ENCODE assay signal across 29 cellular contexts in genomic region chr6:105983763-105984162, GRCh38.
DNase-seq lines count a peak whose midpoint lies in the region; ATAC-seq, FAIRE-seq and TF ChIP-seq lines count a peak whose summit lies in the region.
"Had no signal": no experiment of that assay in that cellular context is flagged by ENCODE, and none has a peak within 500 bp of the region (broad histone marks: within the 10 kb centered on the region; RNA-seq: fewer than 3 reads in every experiment).

No MANE protein-coding gene starts in this region.

- H3K4me3 ChIP-seq in small intestine (ENCODE audit: low read depth in 1 of 2, low read length in 2 of 2) = no peak overlapping the region
- H3K4me3 ChIP-seq: GM23338, HAP-1 had no signal

- peak overlapping the region; percentile 85 for H3K4me3 Mint-ChIP-seq in T-helper 1 cell treated with Interleukin-12 subunit alpha and Interleukin-12 subunit beta and Interleukin-4 antibody, amounts not matched to agents 30 μg/mL and 1 μg/mL, for 36 hours
- no peak overlapping the region for H3K4me3 Mint-ChIP-seq in activated T-cell treated with anti-CD3 and anti-CD28 coated beads, Interleukin-2, amount 50 U/mL, for 24 hours
- H3K4me3 Mint-ChIP-seq in T-helper 17 cell (peak overlapping the region; percentile 26), HFFc6 (no peak overlapping the region)
- H3K4me3 Mint-ChIP-seq: CD8-positive, alpha-beta T cell; GM23338 had no signal

- no peaks in the 10 kb centered on the region for H3K4me1 ChIP-seq in small intestine (ENCODE audit: control insufficient read depth in 2 of 2, insufficient read depth in 1 of 2, low read depth in 1 of 2, low read length in 1 of 2)
- H3K4me1 ChIP-seq: HAP-1 had no signal

- peak overlapping the region; percentile 92 for H3K27ac Mint-ChIP-seq in T-helper 1 cell treated with Interleukin-12 subunit alpha and Interleukin-12 subunit beta and Interleukin-4 antibody, amounts not matched to agents 30 μg/mL and 1 μg/mL, for 36 hours
- peak overlapping the region; percentile 96 for H3K27ac Mint-ChIP-seq in activated T-cell treated with anti-CD3 and anti-CD28 coated beads, Interleukin-2, amount 50 U/mL, for 24 hours
- H3K27ac Mint-ChIP-seq in T-helper 17 cell (no peak overlapping the region), HFFc6 (no peak overlapping the region)
- H3K27ac Mint-ChIP-seq: CD8-positive, alpha-beta T cell; GM23338 had no signal

- ATAC-seq in T-helper 17 cell = no peak
- ATAC-seq: CD8-positive, alpha-beta T cell; GM23338 had no signal

- H3K27me3 Mint-ChIP-seq in T-helper 1 cell treated with Interleukin-12 subunit alpha and Interleukin-12 subunit beta and Interleukin-4 antibody, amounts not matched to agents 30 μg/mL and 1 μg/mL, for 36 hours (ENCODE audit: low read depth) = peaks cover 7% of the 10 kb centered on the region
- H3K27me3 Mint-ChIP-seq in activated T-cell treated with anti-CD3 and anti-CD28 coated beads, Interleukin-2, amount 50 U/mL, for 24 hours = peaks cover 76% of the 10 kb centered on the region
- H3K27me3 Mint-ChIP-seq in T-helper 17 cell (peaks cover 56% of the 10 kb centered on the region), HFFc6 (ENCODE audit: insufficient read depth) (no peaks in the 10 kb centered on the region)

- peaks cover 11% of the 10 kb centered on the region for H3K9me3 Mint-ChIP-seq in T-helper 1 cell treated with Interleukin-12 subunit alpha and Interleukin-12 subunit beta and Interleukin-4 antibody, amounts not matched to agents 30 μg/mL and 1 μg/mL, for 36 hours
- no peaks in the 10 kb centered on the region for H3K9me3 Mint-ChIP-seq in activated T-cell treated with anti-CD3 and anti-CD28 coated beads, Interleukin-2, amount 50 U/mL, for 24 hours
- H3K9me3 Mint-ChIP-seq in HFFc6 = no peaks in the 10 kb centered on the region
- H3K9me3 Mint-ChIP-seq: CD8-positive, alpha-beta T cell; GM23338 had no signal

- H3K27ac ChIP-seq in small intestine (ENCODE audit: low read depth in 1 of 2, low read length in 1 of 2) = no peak overlapping the region
- H3K27ac ChIP-seq: KMS-11 had no signal

- H3K9me3 ChIP-seq in T-helper 17 cell (ENCODE audit: control insufficient read depth, low read length, poor library complexity, severe bottlenecking) = no peaks in the 10 kb centered on the region
- no peaks in the 10 kb centered on the region for H3K9me3 ChIP-seq in small intestine (ENCODE audit: control insufficient read depth, low read depth)
- H3K9me3 ChIP-seq: HAP-1 had no signal

- FAIRE-seq in small intestine (lab: Jason Lieb, UNC) = no peak
- FAIRE-seq: G401.6, GM12892, HTR-8/SVneo had no signal

- no peaks in the 10 kb centered on the region for H3K36me3 ChIP-seq in small intestine (ENCODE audit: control insufficient read depth in 2 of 2, insufficient read depth in 2 of 2, low read length in 2 of 2)
- H3K36me3 ChIP-seq: HAP-1 had no signal

- DNase-seq in T-helper 1 cell (no peak), activated T-cell treated with anti-CD3 and anti-CD28 coated beads for 4 hours (no peak), T-helper 17 cell (no peak), small intestine (peak; percentile 32), NCI-H345 (lab: John Stamatoyannopoulos, UW) (no peak), HFFc6 (no peak)
- DNase-seq in activated T-cell treated with anti-CD3 and anti-CD28 coated beads, Interleukin-2, amount 50 U/mL, for 24 hours = no peak
- DNase-seq: 8988T; AML-193; C1 segment of cervical spinal cord; Calu3; CD8-positive, alpha-beta T cell; DMS153; IMR-90; NCI-H1105 treated with DMSO at 0.1 percent for 48 hours; NCI-H1694; NCI-H2081; NCI-H2171; NCI-H524 treated with DMSO at 0.1 percent for 48 hours; NCI-H82; RPMI8226; SHP77 had no signal

- peaks cover 20% of the 10 kb centered on the region for H3K36me3 Mint-ChIP-seq in T-helper 1 cell treated with Interleukin-12 subunit alpha and Interleukin-12 subunit beta and Interleukin-4 antibody, amounts not matched to agents 30 μg/mL and 1 μg/mL, for 36 hours (ENCODE audit: low read depth)
- H3K36me3 Mint-ChIP-seq in activated T-cell treated with anti-CD3 and anti-CD28 coated beads, Interleukin-2, amount 50 U/mL, for 24 hours (ENCODE audit: low read depth) = no peaks in the 10 kb centered on the region
- H3K36me3 Mint-ChIP-seq in T-helper 17 cell (ENCODE audit: low read depth) = peaks cover 9% of the 10 kb centered on the region
- peaks cover 4% of the 10 kb centered on the region; the same call in 1 of the 2 replicates for H3K36me3 Mint-ChIP-seq in HFFc6 (ENCODE audit: low read depth)
- H3K36me3 Mint-ChIP-seq: CD8-positive, alpha-beta T cell had no signal

- no peak for TF ChIP-seq CTCF in HFFc6 (IDR thresholded peaks at IDR 0.05)

- H3K4me1 Mint-ChIP-seq in T-helper 1 cell treated with Interleukin-12 subunit alpha and Interleukin-12 subunit beta and Interleukin-4 antibody, amounts not matched to agents 30 μg/mL and 1 μg/mL, for 36 hours (ENCODE audit: low read depth) = peaks cover 72% of the 10 kb centered on the region
- peaks cover 58% of the 10 kb centered on the region for H3K4me1 Mint-ChIP-seq in activated T-cell treated with anti-CD3 and anti-CD28 coated beads, Interleukin-2, amount 50 U/mL, for 24 hours (ENCODE audit: low read depth)
- H3K4me1 Mint-ChIP-seq in T-helper 17 cell = peaks cover 29% of the 10 kb centered on the region
- peaks cover 23% of the 10 kb centered on the region for H3K4me1 Mint-ChIP-seq in HFFc6 (ENCODE audit: low read depth)

- H3K27me3 ChIP-seq in small intestine (ENCODE audit: control insufficient read depth in 2 of 2, insufficient read depth in 2 of 2, low read length in 2 of 2) = peaks cover 0 to 2% of the 10 kb centered on the region in 2 donors

Comparison
In these comparisons a context has a peak if more than half of its experiments do, and no peak if none do; other contexts are left out.
1. H3K27ac Mint-ChIP-seq: peak in T-helper 1 cell treated with Interleukin-12 subunit alpha and Interleukin-12 subunit beta and Interleukin-4 antibody, amounts not matched to agents 30 μg/mL and 1 μg/mL, for 36 hours (single experiment) and activated T-cell treated with anti-CD3 and anti-CD28 coated beads, Interleukin-2, amount 50 U/mL, for 24 hours (single experiment); none in T-helper 17 cell (single experiment) and HFFc6 (single experiment).
2. H3K4me3 Mint-ChIP-seq: peak in T-helper 1 cell treated with Interleukin-12 subunit alpha and Interleukin-12 subunit beta and Interleukin-4 antibody, amounts not matched to agents 30 μg/mL and 1 μg/mL, for 36 hours (single experiment) and T-helper 17 cell (single experiment); none in activated T-cell treated with anti-CD3 and anti-CD28 coated beads, Interleukin-2, amount 50 U/mL, for 24 hours (single experiment) and HFFc6 (single experiment).